8 cellular contexts compared by ENCODE assay signal in genomic region chr5:96247097-96247675, GRCh38.
DNase-seq lines count a peak whose midpoint lies in the region; ATAC-seq and TF ChIP-seq lines count a peak whose summit lies in the region.

No MANE protein-coding gene starts in this region.

- no peaks in the 10 kb centered on the region for H3K36me3 ChIP-seq in neuron (ENCODE audit: insufficient read depth, low read length)

- H2AFZ ChIP-seq in neuron (ENCODE audit: low read depth, low read length), result peak overlapping the region; percentile 21

- no peak for ATAC-seq in HG03139 (IDR thresholded peaks at IDR 0.05; ENCODE audit: unreplicated experiment)
- no peak for ATAC-seq in HG03469 (IDR thresholded peaks at IDR 0.05; ENCODE audit: unreplicated experiment)

- DNase-seq in AG10803 (ENCODE audit: low read depth) (peak; percentile 95), RWPE1 (ENCODE audit: low spot score) (peak; percentile 63), fibroblast of the aortic adventitia (ENCODE audit: low read depth) (peak; percentile 88), T-helper 1 cell (no peak), UCSD-AML1 (lab: John Stamatoyannopoulos, UW; ENCODE audit: unreplicated experiment) (no peak)

- POLR2A ChIA-PET in RWPE1 (lab: Yijun Ruan, JAX; ENCODE audit: low non-redundant PET), result interaction anchor here (1.1 kb wide), 1 partner anchor 379 kb away, joined by 7 read pairs; no protein-coding TSS in a partner anchor

- no peaks in the 10 kb centered on the region for H3K27me3 ChIP-seq in neuron (ENCODE audit: insufficient read depth, low read length)

- H3K4me1 ChIP-seq in neuron (ENCODE audit: insufficient read depth, low read length), result peaks cover 21% of the 10 kb centered on the region

- H3K4me3 ChIP-seq in AG10803 (ENCODE audit: low read length), result peak overlapping the region; percentile 25
- no peak overlapping the region for H3K4me3 ChIP-seq in fibroblast of the aortic adventitia (ENCODE audit: low read depth, low read length)
- peak overlapping the region; percentile 19 for H3K4me3 ChIP-seq in neuron (ENCODE audit: low read length)

- H3K27ac ChIP-seq in RWPE1, result peak overlapping the region; percentile 93

- TF ChIP-seq CTCF in AG10803 (conservative IDR thresholded peaks at IDR 0.05; ENCODE audit: low read length) (no peak), RWPE1 (conservative IDR thresholded peaks at IDR 0.05; ENCODE audit: low read depth) (no peak), fibroblast of the aortic adventitia (IDR thresholded peaks at IDR 0.05; ENCODE audit: insufficient read depth, low read length) (no peak)

- no peaks in the 10 kb centered on the region for H3K9me3 ChIP-seq in neuron (ENCODE audit: low read length)

- CTCF ChIA-PET in RWPE1 (lab: Yijun Ruan, JAX), result interaction anchor here (0.6 kb wide), 1 partner anchor 24 kb away, joined by 3 read pairs; no protein-coding TSS in a partner anchor

Comparison
In these comparisons a context has a peak if more than half of its experiments do, and no peak if none do; other contexts are left out.
1. DNase-seq: peak in AG10803 (single experiment), RWPE1 (single experiment) and fibroblast of the aortic adventitia (single experiment); none in T-helper 1 cell (0 of 5) and UCSD-AML1 (single experiment).